ENCODE assay signal across 8 cellular contexts in genomic region chr15:31871159-31871886, GRCh38. TPM values are rescaled to one million over a fixed set of nuclear protein-coding genes. Genes with fewer than 3 reads are reported as not detected.
DNase-seq lines count a peak whose midpoint lies in the region; ATAC-seq and TF ChIP-seq lines count a peak whose summit lies in the region.

No MANE protein-coding gene starts in this region.

- POLR2A ChIA-PET in naive thymus-derived CD8-positive, alpha-beta T cell (lab: Charles Lee): no interaction called here

- peak overlapping the region; percentile 54 to 97 (median 89) for H3K27ac ChIP-seq in dorsolateral prefrontal cortex

- H3K27me3 ChIP-seq in dorsolateral prefrontal cortex: no peaks in the 10 kb centered on the region

- intact Hi-C loops in dorsolateral prefrontal cortex (cut with DNase I): loop anchor here in 1 of 2 donors (2.0 to 10.0 kb wide), 2 partner anchors 83 to 227 kb away; no protein-coding TSS in a partner anchor

- H3K36me3 Mint-ChIP-seq in naive thymus-derived CD8-positive, alpha-beta T cell: no peaks in the 10 kb centered on the region

- peak overlapping the region; percentile 58 to 96 (median 86) for H3K27ac Mint-ChIP-seq in naive thymus-derived CD8-positive, alpha-beta T cell

- TF ChIP-seq CTCF in dorsolateral prefrontal cortex (IDR thresholded peaks at IDR 0.05 in 54 of 56, conservative IDR thresholded peaks at IDR 0.05 in 2 of 56; ENCODE audit: low read depth in 1 of 56, partially characterized antibody in 56 of 56): peak in 9 of 56 donors; percentile 2 to 15 (median 5)

- H3K4me1 Mint-ChIP-seq in naive thymus-derived CD8-positive, alpha-beta T cell: peaks cover 4 to 15% (median 10%) of the 10 kb centered on the region in 4 donors

- H3K4me3 Mint-ChIP-seq in naive thymus-derived CD8-positive, alpha-beta T cell: peak overlapping the region; percentile 89 to 98 (median 94)

- peak overlapping the region; percentile 42 to 90 (median 71) for H3K4me3 ChIP-seq in dorsolateral prefrontal cortex

- DNase-seq in NCI-H345 treated with DMSO at 0.1 percent for 48 hours (lab: John Stamatoyannopoulos, UW; ENCODE audit: unreplicated experiment): peak; percentile 9
- no peak for DNase-seq in dorsolateral prefrontal cortex
- no peak for DNase-seq in naive thymus-derived CD8-positive, alpha-beta T cell
- DNase-seq in islet precursor cell: no peak
- no peak for DNase-seq in NCI-H1048 (lab: John Stamatoyannopoulos, UW)

- peaks cover 0 to 17% (median 6%) of the 10 kb centered on the region in 5 donors for H3K27me3 Mint-ChIP-seq in naive thymus-derived CD8-positive, alpha-beta T cell

- no peaks in the 10 kb centered on the region for H3K9me3 Mint-ChIP-seq in naive thymus-derived CD8-positive, alpha-beta T cell

- ATAC-seq in GM18511 (IDR thresholded peaks at IDR 0.05; ENCODE audit: unreplicated experiment) (peak; percentile 4), HG03175 (IDR thresholded peaks at IDR 0.05; ENCODE audit: unreplicated experiment) (no peak), HG02678 (IDR thresholded peaks at IDR 0.05; ENCODE audit: unreplicated experiment) (no peak)
- ATAC-seq in naive thymus-derived CD8-positive, alpha-beta T cell: peak in 1 of 2 donors; percentile 6

RNA-seq across cellular contexts. Expression of gene OTUD7A, which starts 0.8 kb away (rescaled TPM):
- 100 to 1,000 TPM in 1 of 120 experiments, 10 to 100 TPM in 119; 40.4 to 101 (median 58.1) TPM for total RNA-seq in dorsolateral prefrontal cortex
- total RNA-seq in naive thymus-derived CD8-positive, alpha-beta T cell: 1 to 10 TPM; 8.4 to 8.6 TPM
- polyA plus RNA-seq in naive thymus-derived CD8-positive, alpha-beta T cell: under 1 TPM; 0.58 to 0.80 (median 0.72) TPM

Comparison
In these comparisons a context has a peak if more than half of its experiments do, and no peak if none do; other contexts are left out.
1. RNA of gene OTUD7A, which starts 0.8 kb away (total RNA-seq): 40.4 to 101 TPM in dorsolateral prefrontal cortex; 8.4 to 8.6 TPM in naive thymus-derived CD8-positive, alpha-beta T cell; every median in the first group is over 4 times any median in the second.